1 cellular context compared by ENCODE assay signal in the genomic region with DNA sequence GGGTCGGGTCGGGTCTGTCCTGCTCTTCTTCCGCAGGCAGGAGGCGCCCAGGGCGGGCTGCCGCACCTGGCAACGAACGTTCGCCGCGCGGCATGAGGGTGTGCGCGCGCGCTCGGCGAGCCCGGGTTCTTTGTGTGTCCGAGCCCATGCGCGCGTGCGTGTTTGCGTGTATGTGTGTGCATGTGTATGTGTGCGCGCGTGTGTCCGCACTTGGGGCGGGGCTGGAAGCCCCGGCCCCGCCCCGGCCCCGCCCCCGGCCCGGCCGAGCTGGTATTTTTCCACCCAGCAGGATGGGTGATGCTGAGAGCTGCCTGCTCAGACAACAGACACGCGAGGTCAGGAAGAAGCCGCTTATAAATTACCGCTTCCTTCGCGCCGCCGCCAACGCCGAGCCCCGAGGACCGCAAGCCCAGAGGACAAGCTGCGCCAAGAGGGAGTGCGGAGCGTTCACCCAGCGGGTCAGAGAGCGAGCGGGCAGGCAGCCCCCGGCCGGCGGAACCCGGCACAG.
TF ChIP-seq lines count a peak whose summit lies in the region.

Gene SLC6A6 (plus strand): TSS at position 303 of the 508 bp plus-strand sequence. CDS start 41,029 bp downstream, outside the sequence.

TF ChIP-seq in HepG2, 621 proteins besides CTCF, POLR2A, EP300 and RAD21 (continued from another document and continues in another):
- TF ChIP-seq, protein P1, sequence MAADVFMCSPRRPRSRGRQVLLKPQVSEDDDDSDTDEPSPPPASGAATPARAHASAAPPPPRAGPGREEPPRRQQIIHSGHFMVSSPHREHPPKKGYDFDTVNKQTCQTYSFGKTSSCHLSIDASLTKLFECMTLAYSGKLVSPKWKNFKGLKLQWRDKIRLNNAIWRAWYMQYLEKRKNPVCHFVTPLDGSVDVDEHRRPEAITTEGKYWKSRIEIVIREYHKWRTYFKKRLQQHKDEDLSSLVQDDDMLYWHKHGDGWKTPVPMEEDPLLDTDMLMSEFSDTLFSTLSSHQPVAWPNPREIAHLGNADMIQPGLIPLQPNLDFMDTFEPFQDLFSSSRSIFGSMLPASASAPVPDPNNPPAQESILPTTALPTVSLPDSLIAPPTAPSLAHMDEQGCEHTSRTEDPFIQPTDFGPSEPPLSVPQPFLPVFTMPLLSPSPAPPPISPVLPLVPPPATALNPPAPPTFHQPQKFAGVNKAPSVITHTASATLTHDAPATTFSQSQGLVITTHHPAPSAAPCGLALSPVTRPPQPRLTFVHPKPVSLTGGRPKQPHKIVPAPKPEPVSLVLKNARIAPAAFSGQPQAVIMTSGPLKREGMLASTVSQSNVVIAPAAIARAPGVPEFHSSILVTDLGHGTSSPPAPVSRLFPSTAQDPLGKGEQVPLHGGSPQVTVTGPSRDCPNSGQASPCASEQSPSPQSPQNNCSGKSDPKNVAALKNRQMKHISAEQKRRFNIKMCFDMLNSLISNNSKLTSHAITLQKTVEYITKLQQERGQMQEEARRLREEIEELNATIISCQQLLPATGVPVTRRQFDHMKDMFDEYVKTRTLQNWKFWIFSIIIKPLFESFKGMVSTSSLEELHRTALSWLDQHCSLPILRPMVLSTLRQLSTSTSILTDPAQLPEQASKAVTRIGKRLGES (CRISPR knock-in tag; IDR thresholded peaks at IDR 0.05; ENCODE audit: borderline replicate concordance) = no peak
- TF ChIP-seq ZFP37 (CRISPR knock-in tag; IDR thresholded peaks at IDR 0.05; ENCODE audit: borderline replicate concordance) (0 out of 2 replicates have a peak, but pooled peaks have one; percentile 41), ZNF34 (CRISPR knock-in tag; IDR thresholded peaks at IDR 0.05; ENCODE audit: borderline replicate concordance) (no peak), ZNF609 (CRISPR knock-in tag; IDR thresholded peaks at IDR 0.05; ENCODE audit: borderline replicate concordance) (peak; percentile 30; the same call in 1 of the 2 replicates), SMAD9 (CRISPR knock-in tag; IDR thresholded peaks at IDR 0.05) (no peak), THAP8 (CRISPR knock-in tag; IDR thresholded peaks at IDR 0.05; ENCODE audit: borderline replicate concordance) (no peak), ZNF589 (CRISPR knock-in tag; conservative IDR thresholded peaks at IDR 0.05) (no peak), NR2F6 (IDR thresholded peaks at IDR 0.05) (no peak), NR2F6 (CRISPR knock-in tag; IDR thresholded peaks at IDR 0.05) (peak; percentile 12; the same call in 1 of the 2 replicates), ZNF263 (CRISPR knock-in tag; IDR thresholded peaks at IDR 0.05) (peak; percentile 24; the same call in 1 of the 2 replicates), GTF3A (CRISPR knock-in tag; conservative IDR thresholded peaks at IDR 0.05) (no peak), EEA1 (CRISPR knock-in tag; IDR thresholded peaks at IDR 0.05; ENCODE audit: borderline replicate concordance) (no peak), FOXK1 (CRISPR knock-in tag; IDR thresholded peaks at IDR 0.05; ENCODE audit: borderline replicate concordance, low read depth) (peak; percentile 76; the same call in 1 of the 2 replicates), ZBTB38 (CRISPR knock-in tag; IDR thresholded peaks at IDR 0.05) (0 out of 2 replicates have a peak, but pooled peaks have one; percentile 55), ZNF3 (CRISPR knock-in tag; IDR thresholded peaks at IDR 0.05) (no peak), RNF2 (conservative IDR thresholded peaks at IDR 0.05; ENCODE audit: low read depth) (peak; percentile 96; the same call in 1 of the 2 replicates), ZNF362 (CRISPR knock-in tag; IDR thresholded peaks at IDR 0.05; ENCODE audit: borderline replicate concordance) (no peak), PAX8 (CRISPR knock-in tag; IDR thresholded peaks at IDR 0.05; ENCODE audit: borderline replicate concordance) (no peak), CREB3 (CRISPR knock-in tag; IDR thresholded peaks at IDR 0.05) (no peak), ZNF660 (CRISPR knock-in tag; IDR thresholded peaks at IDR 0.05; ENCODE audit: borderline replicate concordance, low read depth) (no peak), KDM1A (CRISPR knock-in tag; IDR thresholded peaks at IDR 0.05) (no peak; the same call in 1 of the 2 replicates), CCAR2 (optimal IDR thresholded peaks at IDR 0.05; ENCODE audit: low read depth, low read length) (no peak), ZNF597 (CRISPR knock-in tag; IDR thresholded peaks at IDR 0.05) (no peak), ZNF441 (CRISPR knock-in tag; IDR thresholded peaks at IDR 0.05; ENCODE audit: borderline replicate concordance) (no peak), ZNF343 (CRISPR knock-in tag; IDR thresholded peaks at IDR 0.05) (no peak), NFKB2 (CRISPR knock-in tag; IDR thresholded peaks at IDR 0.05; ENCODE audit: borderline replicate concordance) (peak; percentile 70; the same call in 1 of the 2 replicates), ZNF10 (CRISPR knock-in tag; IDR thresholded peaks at IDR 0.05; ENCODE audit: borderline replicate concordance, low read depth) (no peak), ZNF644 (CRISPR knock-in tag; IDR thresholded peaks at IDR 0.05; ENCODE audit: low read depth) (no peak), NCOA5 (CRISPR knock-in tag; IDR thresholded peaks at IDR 0.05) (no peak), NFE2L1 (CRISPR knock-in tag; IDR thresholded peaks at IDR 0.05; ENCODE audit: borderline replicate concordance) (no peak), TBP (CRISPR knock-in tag; IDR thresholded peaks at IDR 0.05) (no peak), GABPB1 (CRISPR knock-in tag; IDR thresholded peaks at IDR 0.05) (peak; percentile 75), RORA (CRISPR knock-in tag; IDR thresholded peaks at IDR 0.05) (no peak), DNMT1 (CRISPR knock-in tag; IDR thresholded peaks at IDR 0.05) (no peak), MBD4 (IDR thresholded peaks at IDR 0.05; ENCODE audit: borderline replicate concordance, low read length) (no peak), NAIF1 (CRISPR knock-in tag; IDR thresholded peaks at IDR 0.05; ENCODE audit: borderline replicate concordance) (peak; percentile 35; the same call in 1 of the 2 replicates), TBX3 (IDR thresholded peaks at IDR 0.05; ENCODE audit: borderline replicate concordance) (no peak), TEF (CRISPR knock-in tag; IDR thresholded peaks at IDR 0.05) (no peak), ZSCAN12 (CRISPR knock-in tag; IDR thresholded peaks at IDR 0.05) (0 out of 2 replicates have a peak, but pooled peaks have one; percentile 9), NCOA1 (CRISPR knock-in tag; IDR thresholded peaks at IDR 0.05) (no peak), FOXC1 (CRISPR knock-in tag; IDR thresholded peaks at IDR 0.05; ENCODE audit: borderline replicate concordance) (peak; percentile 43; the same call in 1 of the 2 replicates), ZNF501 (CRISPR knock-in tag; IDR thresholded peaks at IDR 0.05) (0 out of 2 replicates have a peak, but pooled peaks have one; percentile 38)
- TF ChIP-seq, protein P2, sequence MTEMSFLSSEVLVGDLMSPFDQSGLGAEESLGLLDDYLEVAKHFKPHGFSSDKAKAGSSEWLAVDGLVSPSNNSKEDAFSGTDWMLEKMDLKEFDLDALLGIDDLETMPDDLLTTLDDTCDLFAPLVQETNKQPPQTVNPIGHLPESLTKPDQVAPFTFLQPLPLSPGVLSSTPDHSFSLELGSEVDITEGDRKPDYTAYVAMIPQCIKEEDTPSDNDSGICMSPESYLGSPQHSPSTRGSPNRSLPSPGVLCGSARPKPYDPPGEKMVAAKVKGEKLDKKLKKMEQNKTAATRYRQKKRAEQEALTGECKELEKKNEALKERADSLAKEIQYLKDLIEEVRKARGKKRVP (CRISPR knock-in tag; IDR thresholded peaks at IDR 0.05) = no peak
- TF ChIP-seq, protein P3, sequence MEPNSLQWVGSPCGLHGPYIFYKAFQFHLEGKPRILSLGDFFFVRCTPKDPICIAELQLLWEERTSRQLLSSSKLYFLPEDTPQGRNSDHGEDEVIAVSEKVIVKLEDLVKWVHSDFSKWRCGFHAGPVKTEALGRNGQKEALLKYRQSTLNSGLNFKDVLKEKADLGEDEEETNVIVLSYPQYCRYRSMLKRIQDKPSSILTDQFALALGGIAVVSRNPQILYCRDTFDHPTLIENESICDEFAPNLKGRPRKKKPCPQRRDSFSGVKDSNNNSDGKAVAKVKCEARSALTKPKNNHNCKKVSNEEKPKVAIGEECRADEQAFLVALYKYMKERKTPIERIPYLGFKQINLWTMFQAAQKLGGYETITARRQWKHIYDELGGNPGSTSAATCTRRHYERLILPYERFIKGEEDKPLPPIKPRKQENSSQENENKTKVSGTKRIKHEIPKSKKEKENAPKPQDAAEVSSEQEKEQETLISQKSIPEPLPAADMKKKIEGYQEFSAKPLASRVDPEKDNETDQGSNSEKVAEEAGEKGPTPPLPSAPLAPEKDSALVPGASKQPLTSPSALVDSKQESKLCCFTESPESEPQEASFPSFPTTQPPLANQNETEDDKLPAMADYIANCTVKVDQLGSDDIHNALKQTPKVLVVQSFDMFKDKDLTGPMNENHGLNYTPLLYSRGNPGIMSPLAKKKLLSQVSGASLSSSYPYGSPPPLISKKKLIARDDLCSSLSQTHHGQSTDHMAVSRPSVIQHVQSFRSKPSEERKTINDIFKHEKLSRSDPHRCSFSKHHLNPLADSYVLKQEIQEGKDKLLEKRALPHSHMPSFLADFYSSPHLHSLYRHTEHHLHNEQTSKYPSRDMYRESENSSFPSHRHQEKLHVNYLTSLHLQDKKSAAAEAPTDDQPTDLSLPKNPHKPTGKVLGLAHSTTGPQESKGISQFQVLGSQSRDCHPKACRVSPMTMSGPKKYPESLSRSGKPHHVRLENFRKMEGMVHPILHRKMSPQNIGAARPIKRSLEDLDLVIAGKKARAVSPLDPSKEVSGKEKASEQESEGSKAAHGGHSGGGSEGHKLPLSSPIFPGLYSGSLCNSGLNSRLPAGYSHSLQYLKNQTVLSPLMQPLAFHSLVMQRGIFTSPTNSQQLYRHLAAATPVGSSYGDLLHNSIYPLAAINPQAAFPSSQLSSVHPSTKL (CRISPR knock-in tag; IDR thresholded peaks at IDR 0.05) = peak; percentile 62
